Comparison of ENCODE assay signal across 20 cellular contexts in the genomic region with DNA sequence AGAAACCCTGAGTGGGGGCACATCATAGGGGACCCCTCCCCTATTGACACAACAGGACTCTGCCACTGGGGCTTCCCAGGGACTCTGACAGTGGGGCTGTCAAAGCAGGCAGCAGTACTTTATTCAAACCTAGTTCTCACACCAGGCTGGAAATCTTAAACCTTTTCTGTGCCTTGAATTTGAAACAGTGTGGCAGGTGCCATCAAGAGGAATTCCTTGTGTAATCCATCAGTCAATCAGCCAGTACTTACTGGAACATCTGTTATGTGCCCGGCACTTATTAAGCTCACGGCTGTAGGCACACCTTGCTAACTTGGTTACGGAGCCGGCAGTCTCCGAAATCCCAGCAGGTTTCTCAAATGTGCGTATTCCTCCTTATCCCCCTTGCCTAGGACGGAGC. TPM values are rescaled to one million over a fixed set of nuclear protein-coding genes. Genes with fewer than 3 reads are reported as not detected.
"Had no signal": no experiment of that assay in that cellular context is flagged by ENCODE, and none has a peak within 500 bp of the region (broad histone marks: within the 10 kb centered on the region; RNA-seq: fewer than 3 reads in every experiment).

No MANE protein-coding gene starts in this region.

- H3K4me1 Mint-ChIP-seq: activated CD4-positive, alpha-beta T cell treated with anti-CD3 and anti-CD28 coated beads, Interleukin-2, amount 10 ng/mL, durations not matched to agents 24 days and 14 days had no signal

- H3K36me3 Mint-ChIP-seq: natural killer cell treated with Interleukin-12 subunit alpha and Interleukin-12 subunit beta and Interleukin-15 and Interleukin-18, amount 100 ng/mL, for 72 hours had no signal

- H3K36me3 ChIP-seq: ascending aorta, breast epithelium, gastroesophageal sphincter, transverse colon, uterus had no signal

- H3K4me3 Mint-ChIP-seq: activated CD4-positive, alpha-beta T cell treated with anti-CD3 and anti-CD28 coated beads, Interleukin-2, amount 10 ng/mL, durations not matched to agents 24 days and 14 days; activated CD8-positive, alpha-beta T cell treated with anti-CD3 and anti-CD28 coated beads for 36 hours; natural killer cell treated with Interleukin-12 subunit alpha and Interleukin-12 subunit beta and Interleukin-15 and Interleukin-18, amount 100 ng/mL, for 72 hours had no signal

- DNase-seq: activated CD4-positive, alpha-beta T cell treated with anti-CD3 and anti-CD28 coated beads, Interleukin-2, amount 10 ng/mL, durations not matched to agents 24 days and 14 days; activated CD4-positive, CD25-positive, alpha-beta regulatory T cell; activated CD8-positive, alpha-beta memory T cell treated with anti-CD3 and anti-CD28 coated beads, Interleukin-2, amount 50 U/mL, for 48 hours; activated CD8-positive, alpha-beta T cell treated with anti-CD3 and anti-CD28 coated beads for 36 hours; activated effector memory CD4-positive, alpha-beta T cell treated with anti-CD3 and anti-CD28 coated beads, Interleukin-2, amount 50 U/mL, for 16 hours; activated naive CD4-positive, alpha-beta T cell treated with anti-CD3 and anti-CD28 coated beads, Interleukin-2, amount 50 U/mL, for 16 hours; activated T-cell treated with anti-CD3 and anti-CD28 coated beads, Interleukin-2, amount 50 U/mL, for 48 hours; effector CD4-positive, alpha-beta T cell; nucleus accumbens; stimulated activated CD4-positive, alpha-beta T cell treated with anti-CD3 and anti-CD28 coated beads, Interleukin-2, amount 100 ng/mL, for 24 hours; stimulated activated naive CD8-positive, alpha-beta T cell treated with anti-CD3 and anti-CD28 coated beads, Interleukin-15, Interleukin-2, amounts not matched to agents 100 U/mL and 50 U/mL, for 24 hours; T-helper 1 cell; T-helper 9 cell; transverse colon; uterus had no signal

- H3K27ac ChIP-seq: ascending aorta, breast epithelium, gastroesophageal sphincter, transverse colon, uterus had no signal

- H3K4me1 ChIP-seq: ascending aorta, breast epithelium, gastroesophageal sphincter, transverse colon, uterus had no signal

- ATAC-seq: activated CD8-positive, alpha-beta T cell treated with anti-CD3 and anti-CD28 coated beads for 36 hours; esophagus mucosa; gastroesophageal sphincter; natural killer cell treated with Interleukin-12 subunit alpha and Interleukin-12 subunit beta and Interleukin-15 and Interleukin-18, amount 100 ng/mL, for 72 hours; stimulated activated naive CD8-positive, alpha-beta T cell treated with anti-CD3 and anti-CD28 coated beads, Interleukin-15, Interleukin-2, amounts not matched to agents 100 U/mL and 50 U/mL, for 24 hours had no signal

- H3K27me3 ChIP-seq: ascending aorta, uterus had no signal

- H3K27ac Mint-ChIP-seq: activated CD4-positive, alpha-beta T cell treated with anti-CD3 and anti-CD28 coated beads, Interleukin-2, amount 10 ng/mL, durations not matched to agents 24 days and 14 days; activated CD8-positive, alpha-beta T cell treated with anti-CD3 and anti-CD28 coated beads for 36 hours; natural killer cell treated with Interleukin-12 subunit alpha and Interleukin-12 subunit beta and Interleukin-15 and Interleukin-18, amount 100 ng/mL, for 72 hours had no signal

- H3K9me3 ChIP-seq: ascending aorta, breast epithelium, gastroesophageal sphincter, transverse colon, uterus had no signal

- H3K9me3 Mint-ChIP-seq: activated CD4-positive, alpha-beta T cell treated with anti-CD3 and anti-CD28 coated beads, Interleukin-2, amount 10 ng/mL, durations not matched to agents 24 days and 14 days; activated CD8-positive, alpha-beta T cell treated with anti-CD3 and anti-CD28 coated beads for 36 hours; natural killer cell treated with Interleukin-12 subunit alpha and Interleukin-12 subunit beta and Interleukin-15 and Interleukin-18, amount 100 ng/mL, for 72 hours had no signal

- H3K4me3 ChIP-seq: ascending aorta, breast epithelium, gastroesophageal sphincter, transverse colon, uterus had no signal

RNA-seq across cellular contexts. Expression of gene GLI2, which starts 12.0 kb away (rescaled TPM):
- total RNA-seq: activated CD8-positive, alpha-beta T cell treated with anti-CD3 and anti-CD28 coated beads for 36 hours had no signal
